17 cellular contexts compared by ENCODE assay signal in the genomic region with DNA sequence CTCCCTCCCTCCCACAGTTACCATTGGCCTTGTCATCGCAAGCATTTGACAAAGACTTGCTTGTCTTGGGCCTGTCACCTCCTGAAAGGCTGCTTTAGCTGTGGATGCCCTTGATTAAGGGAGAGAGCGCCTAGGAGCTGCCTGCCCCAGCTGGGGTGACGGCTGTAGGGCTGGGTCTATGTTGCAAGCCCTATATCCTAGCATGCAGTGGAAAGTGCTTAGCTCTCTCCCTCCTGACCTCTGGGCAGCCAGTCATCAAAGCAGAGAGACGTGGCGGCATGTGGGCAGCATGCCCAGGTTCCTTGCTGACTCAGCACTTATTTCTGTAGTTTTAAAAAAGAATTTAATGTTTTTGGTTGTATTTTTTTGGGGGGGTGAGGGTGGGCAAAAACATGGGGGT.
"Had no signal": no experiment of that assay in that cellular context is flagged by ENCODE, and none has a peak within 500 bp of the region (broad histone marks: within the 10 kb centered on the region; RNA-seq: fewer than 3 reads in every experiment).

No MANE protein-coding gene starts in this region.

- H3K27me3 ChIP-seq: hepatocyte had no signal

- H3K4me3 Mint-ChIP-seq: activated CD4-positive, alpha-beta T cell treated with anti-CD3 and anti-CD28 coated beads for 36 hours; activated CD8-positive, alpha-beta T cell treated with anti-CD3 and anti-CD28 coated beads for 36 hours; activated T-helper 1 cell treated with anti-CD3 and anti-CD28 coated beads, Interleukin-12 subunit alpha, Interleukin-12 subunit beta, Interleukin-2, Interleukin-4 antibody, amounts not matched to agents 30 ng/mL and 10 ng/mL and 1 ng/mL, durations not matched to agents 14 hours and 24 hours and 36 hours; naive thymus-derived CD8-positive, alpha-beta T cell; T-cell had no signal

- H3K4me1 Mint-ChIP-seq: naive thymus-derived CD8-positive, alpha-beta T cell; T-cell had no signal

- H3K27me3 Mint-ChIP-seq: activated CD8-positive, alpha-beta T cell treated with anti-CD3 and anti-CD28 coated beads for 36 hours had no signal

- H3K9me3 Mint-ChIP-seq: activated CD8-positive, alpha-beta T cell treated with anti-CD3 and anti-CD28 coated beads for 36 hours had no signal

- H3K27ac Mint-ChIP-seq: activated CD4-positive, alpha-beta T cell treated with anti-CD3 and anti-CD28 coated beads for 36 hours; activated CD8-positive, alpha-beta T cell treated with anti-CD3 and anti-CD28 coated beads for 36 hours; activated T-helper 1 cell treated with anti-CD3 and anti-CD28 coated beads, Interleukin-12 subunit alpha, Interleukin-12 subunit beta, Interleukin-2, Interleukin-4 antibody, amounts not matched to agents 30 ng/mL and 10 ng/mL and 1 ng/mL, durations not matched to agents 14 hours and 24 hours and 36 hours; naive thymus-derived CD8-positive, alpha-beta T cell; T-cell had no signal

- ATAC-seq: activated CD4-positive, alpha-beta T cell treated with anti-CD3 and anti-CD28 coated beads for 36 hours; activated CD8-positive, alpha-beta T cell treated with anti-CD3 and anti-CD28 coated beads for 36 hours; gastroesophageal sphincter; mucosa of descending colon; naive thymus-derived CD8-positive, alpha-beta T cell; T-cell had no signal

- DNase-seq: activated CD4-positive, alpha-beta T cell treated with anti-CD3 and anti-CD28 coated beads for 36 hours; activated CD8-positive, alpha-beta memory T cell treated with anti-CD3 and anti-CD28 coated beads, Interleukin-2, amount 50 U/mL, for 4 hours; activated CD8-positive, alpha-beta T cell treated with anti-CD3 and anti-CD28 coated beads for 36 hours; activated naive CD4-positive, alpha-beta T cell; aorta; kidney glomerular epithelial cell; mucosa of descending colon; naive thymus-derived CD8-positive, alpha-beta T cell; stimulated activated CD4-positive, alpha-beta T cell treated with anti-CD3 and anti-CD28 coated beads, Interleukin-2, amount 100 ng/mL, for 48 hours; stimulated activated naive CD4-positive, alpha-beta T cell treated with Interleukin-2 at 50 U/mL for 16 hours; T-cell; T1000 had no signal

- H3K36me3 ChIP-seq: gastroesophageal sphincter, prostate gland had no signal

- H3K36me3 Mint-ChIP-seq: T-cell had no signal

- H3K9me3 ChIP-seq: mucosa of descending colon, prostate gland had no signal

- H3K4me3 ChIP-seq: gastroesophageal sphincter, hepatocyte, lung, mucosa of descending colon, prostate gland had no signal

- H3K4me1 ChIP-seq: gastroesophageal sphincter, prostate gland had no signal

- H3K27ac ChIP-seq: gastroesophageal sphincter, hepatocyte, prostate gland had no signal
